7 cellular contexts compared by ENCODE assay signal in the genomic region with DNA sequence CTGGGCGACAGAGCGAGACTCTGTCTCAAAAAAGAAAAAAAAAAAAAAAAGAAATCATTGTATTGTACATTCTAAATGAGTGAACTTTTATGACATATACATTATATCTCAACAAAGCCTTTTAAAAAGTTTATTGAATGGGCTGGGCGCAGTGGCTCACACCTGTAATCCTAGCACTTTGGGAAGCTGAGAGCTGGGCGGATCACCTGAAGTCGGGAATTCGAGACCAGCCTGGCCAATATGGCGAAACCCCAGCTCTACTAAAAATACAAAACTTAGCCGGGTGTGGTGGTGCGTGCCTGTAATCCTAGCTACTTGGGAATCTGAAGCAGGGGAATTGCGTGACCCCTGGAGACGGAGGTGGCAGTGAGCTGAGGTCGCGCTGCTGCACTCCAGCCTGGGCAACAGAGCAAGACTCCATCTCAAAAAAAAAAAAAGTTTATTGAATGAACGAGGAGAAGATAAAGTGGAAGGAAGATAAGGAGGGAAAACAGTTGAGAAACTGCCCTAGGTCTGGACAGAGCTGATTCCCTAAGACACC.
DNase-seq lines count a peak whose midpoint lies in the region; ATAC-seq and TF ChIP-seq lines count a peak whose summit lies in the region.
"Not testable (repeated sequence)": the region's sequence is repeated elsewhere in the genome, so short reads cannot be mapped to it uniquely, and the experiment has no call there.

No MANE protein-coding gene starts in this region.

- H3K27me3 Mint-ChIP-seq in Caco-2 (ENCODE audit: insufficient read depth, unreplicated experiment); activated T-helper 17 cell treated with anti-CD3 and anti-CD28 coated beads, Interleukin-2, amount 50 U/mL, for 72 hours; type B pancreatic cell: not testable (repeated sequence)

- H3K9me3 Mint-ChIP-seq in Caco-2 (ENCODE audit: unreplicated experiment); activated T-helper 17 cell treated with anti-CD3 and anti-CD28 coated beads, Interleukin-2, amount 50 U/mL, for 72 hours; type B pancreatic cell: not testable (repeated sequence)

- not testable (repeated sequence) for ATAC-seq in activated T-helper 17 cell treated with anti-CD3 and anti-CD28 coated beads, Interleukin-2, amount 50 U/mL, for 72 hours (replicated peaks)

- not testable (repeated sequence) for H3K4me1 ChIP-seq in Caco-2; fibroblast of lung (ENCODE audit: control insufficient read depth, extremely low read depth, insufficient read depth, low read length); mucosa of stomach (ENCODE audit: control insufficient read depth, insufficient read depth, low read length); skeletal muscle satellite cell (ENCODE audit: control insufficient read depth, insufficient read depth, low read length)

- not testable (repeated sequence) for H4K20me1 ChIP-seq in fibroblast of lung (ENCODE audit: control insufficient read depth, extremely low read depth, insufficient read depth, low read length)

- H3K36me3 Mint-ChIP-seq in Caco-2 (ENCODE audit: insufficient read depth, unreplicated experiment); activated T-helper 17 cell treated with anti-CD3 and anti-CD28 coated beads, Interleukin-2, amount 50 U/mL, for 72 hours (ENCODE audit: low read depth); type B pancreatic cell: not testable (repeated sequence)

- not testable (repeated sequence) for TF ChIP-seq RAD21 in Ishikawa (IDR thresholded peaks at IDR 0.05; ENCODE audit: low read depth)

- H3K9me3 ChIP-seq in Caco-2; fibroblast of lung (ENCODE audit: control insufficient read depth, insufficient read depth, low read depth, low read length); mucosa of stomach (ENCODE audit: control insufficient read depth, low read length); skeletal muscle satellite cell (replicated peaks; ENCODE audit: low read length): not testable (repeated sequence)

- not testable (repeated sequence) for TF ChIP-seq CTCF in Caco-2 (IDR thresholded peaks at IDR 0.05; ENCODE audit: insufficient read depth in 1 of 2, low read depth in 1 of 2, low read length in 1 of 2, severe bottlenecking in 1 of 2, unreplicated experiment in 1 of 2); fibroblast of lung (conservative IDR thresholded peaks at IDR 0.05 in 1 of 2, IDR thresholded peaks at IDR 0.05 in 1 of 2; ENCODE audit: low read depth in 1 of 2, low read length in 2 of 2); type B pancreatic cell (conservative IDR thresholded peaks at IDR 0.05)

- peak overlapping the region; percentile 37 for H3K4me2 ChIP-seq in fibroblast of lung (ENCODE audit: extremely low read depth, insufficient read depth, low read length)
- H3K4me2 ChIP-seq in skeletal muscle satellite cell (ENCODE audit: low read length), result peak overlapping the region; percentile 66

- H3K4me3 Mint-ChIP-seq in Caco-2 (ENCODE audit: unreplicated experiment), result peak overlapping the region; percentile 15
- peak overlapping the region; percentile 46 for H3K4me3 Mint-ChIP-seq in activated T-helper 17 cell treated with anti-CD3 and anti-CD28 coated beads, Interleukin-2, amount 50 U/mL, for 72 hours
- not testable (repeated sequence) for H3K4me3 Mint-ChIP-seq in type B pancreatic cell

- not testable (repeated sequence) for H3K36me3 ChIP-seq in Caco-2 (ENCODE audit: control insufficient read depth, insufficient read depth, low read length); fibroblast of lung (ENCODE audit: control insufficient read depth, insufficient read depth, low read length); mucosa of stomach (ENCODE audit: control insufficient read depth, insufficient read depth, low read length); skeletal muscle satellite cell (ENCODE audit: insufficient read depth, low read length)

- peak overlapping the region; percentile 29 for H3K27ac Mint-ChIP-seq in Caco-2 (ENCODE audit: unreplicated experiment)
- peak overlapping the region; percentile 68 for H3K27ac Mint-ChIP-seq in activated T-helper 17 cell treated with anti-CD3 and anti-CD28 coated beads, Interleukin-2, amount 50 U/mL, for 72 hours
- H3K27ac Mint-ChIP-seq in type B pancreatic cell, result peak overlapping the region; percentile 1

- H3K27ac ChIP-seq in fibroblast of lung (ENCODE audit: insufficient read depth, low read length), result not testable (repeated sequence)

- H3K9ac ChIP-seq in fibroblast of lung (ENCODE audit: insufficient read depth, low read length), result not testable (repeated sequence)
- H3K9ac ChIP-seq in mucosa of stomach (ENCODE audit: low read length), result peak overlapping the region; percentile 26
- peak overlapping the region; percentile 18 for H3K9ac ChIP-seq in skeletal muscle satellite cell (ENCODE audit: low read depth, low read length)

- not testable (repeated sequence) for H3K4me1 Mint-ChIP-seq in Caco-2 (ENCODE audit: low read depth, unreplicated experiment); type B pancreatic cell (ENCODE audit: unreplicated experiment)
- H3K4me1 Mint-ChIP-seq in activated T-helper 17 cell treated with anti-CD3 and anti-CD28 coated beads, Interleukin-2, amount 50 U/mL, for 72 hours, result peaks cover 12% of the 10 kb centered on the region

- CTCF ChIA-PET in Caco-2 (lab: Charles Lee), result interaction anchor here (0.6 to 2.1 kb wide), 18 partner anchors 14 to 671 kb away, joined by 3 to 49 read pairs (median 4); partner anchors contain the start of gene HP1BP3

- POLR2A ChIA-PET in Caco-2 (lab: Charles Lee), result interaction anchor here (0.6 kb wide), 1 partner anchor 145 kb away, joined by 3 read pairs; no protein-coding TSS in a partner anchor

- not testable (repeated sequence) for TF ChIP-seq EP300 in Ishikawa (IDR thresholded peaks at IDR 0.05; ENCODE audit: borderline replicate concordance)

- BruUV-seq in Caco-2 (replicated peaks; lab: Mats Ljungman, UMichigan), result not testable (repeated sequence)

- not testable (repeated sequence) for H3K4me3 ChIP-seq in Caco-2 (ENCODE audit: low read depth, low read length); fibroblast of lung (replicated peaks in 1 of 4; ENCODE audit: control extremely low read depth in 1 of 4, insufficient read depth in 1 of 4, low read depth in 3 of 4, low read length in 4 of 4); mucosa of stomach (ENCODE audit: low read length); skeletal muscle satellite cell (ENCODE audit: low read length)

- not testable (repeated sequence) for DNase-seq in Caco-2; fibroblast of lung (ENCODE audit: low read depth in 2 of 2); type B pancreatic cell (ENCODE audit: extremely low spot score, unreplicated experiment)

- intact Hi-C loops in Caco-2 (cut with micrococcal nuclease; ENCODE audit: unreplicated experiment), result loop anchor here (1.0 to 5.0 kb wide), 3 partner anchors 113 to 151 kb away; no protein-coding TSS in a partner anchor

- peak overlapping the region; percentile 32 for H2AFZ ChIP-seq in fibroblast of lung (ENCODE audit: low read length)

- H3K79me2 ChIP-seq in fibroblast of lung (ENCODE audit: control insufficient read depth, insufficient read depth, low read length), result not testable (repeated sequence)

- H3K27me3 ChIP-seq in Caco-2 (replicated peaks; ENCODE audit: control insufficient read depth, insufficient read depth, low read length); fibroblast of lung (ENCODE audit: control insufficient read depth, insufficient read depth, low read length); mucosa of stomach (ENCODE audit: control insufficient read depth, insufficient read depth, low read length); skeletal muscle satellite cell (ENCODE audit: control insufficient read depth, insufficient read depth, low read length): not testable (repeated sequence)

TF ChIP-seq in Ishikawa, 13 proteins besides CTCF, POLR2A, EP300 and RAD21:
- TF ChIP-seq YY1 (IDR thresholded peaks at IDR 0.05; ENCODE audit: low read depth), result peak; percentile 15; the same call in 1 of the 2 replicates
TF ChIP-seq in Ishikawa: peak in this region for 1; not testable (repeated sequence) for 12.

Comparison
In these comparisons a context has a peak if more than half of its experiments do, and no peak if none do; other contexts are left out.
1. H3K27ac Mint-ChIP-seq: peak in every context shown above with its lines; median percentile 68 in activated T-helper 17 cell treated with anti-CD3 and anti-CD28 coated beads, Interleukin-2, amount 50 U/mL, for 72 hours; 29 in Caco-2; 1 in type B pancreatic cell.